1 cellular context compared by ENCODE assay signal in genomic region chr10:17201165-17202013, GRCh38.
A peak's percentile ranks its signal among the peaks of the same experiment; 100 is the strongest.
TF ChIP-seq lines count a peak whose summit lies in the region.

Gene TRDMT1, minus strand, starts transcription at chr10:17201672. Its CDS starts 38 bp downstream, at chr10:17201634.

TF ChIP-seq in HCT116, 20 proteins besides CTCF, POLR2A, EP300 and RAD21 (continued from another document):
- no peak for TF ChIP-seq EZH2 (IDR thresholded peaks at IDR 0.05)
- TF ChIP-seq SRF (IDR thresholded peaks at IDR 0.05; ENCODE audit: low read depth): no peak; the same call in 1 of the 2 replicates
- TF ChIP-seq ZFX (IDR thresholded peaks at IDR 0.05): peak; percentile 100
- no peak for TF ChIP-seq ZBTB33 (IDR thresholded peaks at IDR 0.05; ENCODE audit: extremely low read depth, insufficient replicate concordance, low read length)
- peak; percentile 69 for TF ChIP-seq SIN3A (IDR thresholded peaks at IDR 0.05; ENCODE audit: low read depth)
- TF ChIP-seq SP1 (IDR thresholded peaks at IDR 0.05; ENCODE audit: low read depth): peak; percentile 75
- TF ChIP-seq CBX3 (IDR thresholded peaks at IDR 0.05; ENCODE audit: low read depth): peak; percentile 83
- TF ChIP-seq ELF1 (IDR thresholded peaks at IDR 0.05; ENCODE audit: borderline replicate concordance, low read depth): no peak
